ENCODE assay signal across 1 cellular context in the genomic region with DNA sequence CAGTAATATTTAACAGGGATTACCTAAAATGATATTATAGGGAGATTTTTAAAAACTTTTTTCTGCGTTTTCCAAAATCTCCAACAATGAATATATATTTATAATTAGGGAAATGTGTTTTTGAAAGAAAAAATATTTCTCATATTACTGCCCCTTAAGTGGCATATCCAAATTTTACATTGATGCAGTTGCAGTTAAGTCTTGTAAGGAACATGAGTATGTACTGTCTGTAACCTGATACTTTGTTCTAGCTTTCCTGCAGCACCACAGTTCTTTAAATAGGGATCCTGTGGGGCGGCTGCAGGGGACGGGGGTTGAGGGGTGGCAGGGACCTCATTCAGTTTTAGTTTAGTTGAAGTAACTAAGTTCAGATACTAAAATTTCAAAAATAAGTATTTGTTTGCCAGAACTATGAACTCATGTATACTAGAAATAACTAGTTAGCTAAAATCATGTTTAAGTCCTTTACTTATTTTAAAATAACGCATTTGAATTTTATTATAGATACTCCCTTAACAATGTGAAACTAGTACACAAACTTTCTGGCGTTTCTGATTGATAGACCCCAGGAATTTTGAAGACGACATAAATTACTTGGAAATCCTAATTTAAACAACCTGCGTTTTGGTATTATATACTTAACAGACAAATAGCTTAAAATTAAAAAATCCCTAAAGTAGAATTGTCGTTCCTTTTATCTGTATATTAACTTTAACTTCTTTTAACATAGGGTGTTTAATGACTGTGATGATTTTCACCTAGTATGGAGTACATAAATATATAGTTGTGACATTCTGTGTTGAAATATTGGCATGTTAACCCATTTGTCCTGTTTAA.
TF ChIP-seq lines count a peak whose summit lies in the region.

No MANE protein-coding gene starts in this region.

TF ChIP-seq in K562, 482 proteins besides CTCF, POLR2A, EP300 and RAD21 (continued from another document):
- TF ChIP-seq, protein P1, sequence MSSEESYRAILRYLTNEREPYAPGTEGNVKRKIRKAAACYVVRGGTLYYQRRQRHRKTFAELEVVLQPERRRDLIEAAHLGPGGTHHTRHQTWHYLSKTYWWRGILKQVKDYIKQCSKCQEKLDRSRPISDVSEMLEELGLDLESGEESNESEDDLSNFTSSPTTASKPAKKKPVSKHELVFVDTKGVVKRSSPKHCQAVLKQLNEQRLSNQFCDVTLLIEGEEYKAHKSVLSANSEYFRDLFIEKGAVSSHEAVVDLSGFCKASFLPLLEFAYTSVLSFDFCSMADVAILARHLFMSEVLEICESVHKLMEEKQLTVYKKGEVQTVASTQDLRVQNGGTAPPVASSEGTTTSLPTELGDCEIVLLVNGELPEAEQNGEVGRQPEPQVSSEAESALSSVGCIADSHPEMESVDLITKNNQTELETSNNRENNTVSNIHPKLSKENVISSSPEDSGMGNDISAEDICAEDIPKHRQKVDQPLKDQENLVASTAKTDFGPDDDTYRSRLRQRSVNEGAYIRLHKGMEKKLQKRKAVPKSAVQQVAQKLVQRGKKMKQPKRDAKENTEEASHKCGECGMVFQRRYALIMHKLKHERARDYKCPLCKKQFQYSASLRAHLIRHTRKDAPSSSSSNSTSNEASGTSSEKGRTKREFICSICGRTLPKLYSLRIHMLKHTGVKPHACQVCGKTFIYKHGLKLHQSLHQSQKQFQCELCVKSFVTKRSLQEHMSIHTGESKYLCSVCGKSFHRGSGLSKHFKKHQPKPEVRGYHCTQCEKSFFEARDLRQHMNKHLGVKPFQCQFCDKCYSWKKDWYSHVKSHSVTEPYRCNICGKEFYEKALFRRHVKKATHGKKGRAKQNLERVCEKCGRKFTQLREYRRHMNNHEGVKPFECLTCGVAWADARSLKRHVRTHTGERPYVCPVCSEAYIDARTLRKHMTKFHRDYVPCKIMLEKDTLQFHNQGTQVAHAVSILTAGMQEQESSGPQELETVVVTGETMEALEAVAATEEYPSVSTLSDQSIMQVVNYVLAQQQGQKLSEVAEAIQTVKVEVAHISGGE (CRISPR knock-in tag; IDR thresholded peaks at IDR 0.05), result 0 out of 6 replicates have a peak, but pooled peaks of 1 of the 3 experiments have one; percentile 54
- peak; percentile 100 for TF ChIP-seq FUS (optimal IDR thresholded peaks at IDR 0.05; ENCODE audit: low read depth, low read length)
- TF ChIP-seq IRF2 (CRISPR knock-in tag; IDR thresholded peaks at IDR 0.05), result no peak
- TF ChIP-seq, protein P2, sequence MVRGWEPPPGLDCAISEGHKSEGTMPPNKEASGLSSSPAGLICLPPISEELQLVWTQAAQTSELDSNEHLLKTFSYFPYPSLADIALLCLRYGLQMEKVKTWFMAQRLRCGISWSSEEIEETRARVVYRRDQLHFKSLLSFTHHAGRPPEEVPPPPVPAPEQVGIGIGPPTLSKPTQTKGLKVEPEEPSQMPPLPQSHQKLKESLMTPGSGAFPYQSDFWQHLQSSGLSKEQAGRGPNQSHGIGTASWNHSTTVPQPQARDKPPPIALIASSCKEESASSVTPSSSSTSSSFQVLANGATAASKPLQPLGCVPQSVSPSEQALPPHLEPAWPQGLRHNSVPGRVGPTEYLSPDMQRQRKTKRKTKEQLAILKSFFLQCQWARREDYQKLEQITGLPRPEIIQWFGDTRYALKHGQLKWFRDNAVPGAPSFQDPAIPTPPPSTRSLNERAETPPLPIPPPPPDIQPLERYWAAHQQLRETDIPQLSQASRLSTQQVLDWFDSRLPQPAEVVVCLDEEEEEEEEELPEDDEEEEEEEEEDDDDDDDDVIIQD (CRISPR knock-in tag; IDR thresholded peaks at IDR 0.05), result no peak
- peak; percentile 99 for TF ChIP-seq ZNF436 (CRISPR knock-in tag; IDR thresholded peaks at IDR 0.05)
- TF ChIP-seq ZNF668 (CRISPR knock-in tag; IDR thresholded peaks at IDR 0.05), result peak; percentile 81; the same call in 1 of the 2 replicates
- TF ChIP-seq, protein P3, sequence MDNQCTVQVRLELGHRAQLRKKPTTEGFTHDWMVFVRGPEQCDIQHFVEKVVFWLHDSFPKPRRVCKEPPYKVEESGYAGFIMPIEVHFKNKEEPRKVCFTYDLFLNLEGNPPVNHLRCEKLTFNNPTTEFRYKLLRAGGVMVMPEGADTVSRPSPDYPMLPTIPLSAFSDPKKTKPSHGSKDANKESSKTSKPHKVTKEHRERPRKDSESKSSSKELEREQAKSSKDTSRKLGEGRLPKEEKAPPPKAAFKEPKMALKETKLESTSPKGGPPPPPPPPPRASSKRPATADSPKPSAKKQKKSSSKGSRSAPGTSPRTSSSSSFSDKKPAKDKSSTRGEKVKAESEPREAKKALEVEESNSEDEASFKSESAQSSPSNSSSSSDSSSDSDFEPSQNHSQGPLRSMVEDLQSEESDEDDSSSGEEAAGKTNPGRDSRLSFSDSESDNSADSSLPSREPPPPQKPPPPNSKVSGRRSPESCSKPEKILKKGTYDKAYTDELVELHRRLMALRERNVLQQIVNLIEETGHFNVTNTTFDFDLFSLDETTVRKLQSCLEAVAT (IDR thresholded peaks at IDR 0.05), result no peak; a peak in 3 of 4 replicates
- TF ChIP-seq HDAC3 (IDR thresholded peaks at IDR 0.05; ENCODE audit: borderline replicate concordance, partially characterized antibody), result peak; percentile 70
- peak; percentile 97 for TF ChIP-seq MXI1 (IDR thresholded peaks at IDR 0.05; ENCODE audit: low read depth, low read length)
- TF ChIP-seq, protein P4, sequence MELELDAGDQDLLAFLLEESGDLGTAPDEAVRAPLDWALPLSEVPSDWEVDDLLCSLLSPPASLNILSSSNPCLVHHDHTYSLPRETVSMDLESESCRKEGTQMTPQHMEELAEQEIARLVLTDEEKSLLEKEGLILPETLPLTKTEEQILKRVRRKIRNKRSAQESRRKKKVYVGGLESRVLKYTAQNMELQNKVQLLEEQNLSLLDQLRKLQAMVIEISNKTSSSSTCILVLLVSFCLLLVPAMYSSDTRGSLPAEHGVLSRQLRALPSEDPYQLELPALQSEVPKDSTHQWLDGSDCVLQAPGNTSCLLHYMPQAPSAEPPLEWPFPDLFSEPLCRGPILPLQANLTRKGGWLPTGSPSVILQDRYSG (tag; conservative IDR thresholded peaks at IDR 0.05; ENCODE audit: low read depth), result no peak
- TF ChIP-seq KDM1A (IDR thresholded peaks at IDR 0.05), result peak; percentile 65; a peak in 3 of 4 replicates
- peak; percentile 68 for TF ChIP-seq CEBPB (tag; IDR thresholded peaks at IDR 0.05)
- no peak for TF ChIP-seq MTA3 (IDR thresholded peaks at IDR 0.05; ENCODE audit: borderline replicate concordance)
- peak; percentile 52 for TF ChIP-seq FOSL1 (tag; conservative IDR thresholded peaks at IDR 0.05)
- peak; percentile 100 for TF ChIP-seq GTF2E2 (tag; IDR thresholded peaks at IDR 0.05)
- TF ChIP-seq CBX5 (IDR thresholded peaks at IDR 0.05; ENCODE audit: borderline replicate concordance, low read depth), result no peak
- TF ChIP-seq KLF10 (CRISPR knock-in tag; IDR thresholded peaks at IDR 0.05), result peak; percentile 100
- TF ChIP-seq CXXC5 (CRISPR knock-in tag; IDR thresholded peaks at IDR 0.05), result peak; percentile 17; the same call in 1 of the 2 replicates
- no peak for TF ChIP-seq MCM5 (IDR thresholded peaks at IDR 0.05; ENCODE audit: low read depth)
- 0 out of 2 replicates have a peak, but pooled peaks have one; percentile 42 for TF ChIP-seq NFE2L1 (tag; IDR thresholded peaks at IDR 0.05; ENCODE audit: borderline replicate concordance, low read depth)
- TF ChIP-seq L3MBTL2 (IDR thresholded peaks at IDR 0.05), result 0 out of 2 replicates have a peak, but pooled peaks have one; percentile 23
- TF ChIP-seq, protein P5, sequence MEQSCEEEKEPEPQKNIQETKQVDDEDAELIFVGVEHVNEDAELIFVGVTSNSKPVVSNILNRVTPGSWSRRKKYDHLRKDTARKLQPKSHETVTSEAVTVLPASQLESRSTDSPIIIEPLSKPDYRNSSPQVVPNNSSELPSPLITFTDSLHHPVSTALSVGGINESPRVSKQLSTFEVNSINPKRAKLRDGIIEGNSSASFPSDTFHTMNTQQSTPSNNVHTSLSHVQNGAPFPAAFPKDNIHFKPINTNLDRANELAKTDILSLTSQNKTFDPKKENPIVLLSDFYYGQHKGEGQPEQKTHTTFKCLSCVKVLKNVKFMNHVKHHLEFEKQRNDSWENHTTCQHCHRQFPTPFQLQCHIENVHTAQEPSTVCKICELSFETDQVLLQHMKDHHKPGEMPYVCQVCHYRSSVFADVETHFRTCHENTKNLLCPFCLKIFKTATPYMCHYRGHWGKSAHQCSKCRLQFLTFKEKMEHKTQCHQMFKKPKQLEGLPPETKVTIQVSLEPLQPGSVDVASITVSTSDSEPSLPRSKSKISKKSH (CRISPR knock-in tag; IDR thresholded peaks at IDR 0.05), result peak; percentile 99
- TF ChIP-seq, protein P6, sequence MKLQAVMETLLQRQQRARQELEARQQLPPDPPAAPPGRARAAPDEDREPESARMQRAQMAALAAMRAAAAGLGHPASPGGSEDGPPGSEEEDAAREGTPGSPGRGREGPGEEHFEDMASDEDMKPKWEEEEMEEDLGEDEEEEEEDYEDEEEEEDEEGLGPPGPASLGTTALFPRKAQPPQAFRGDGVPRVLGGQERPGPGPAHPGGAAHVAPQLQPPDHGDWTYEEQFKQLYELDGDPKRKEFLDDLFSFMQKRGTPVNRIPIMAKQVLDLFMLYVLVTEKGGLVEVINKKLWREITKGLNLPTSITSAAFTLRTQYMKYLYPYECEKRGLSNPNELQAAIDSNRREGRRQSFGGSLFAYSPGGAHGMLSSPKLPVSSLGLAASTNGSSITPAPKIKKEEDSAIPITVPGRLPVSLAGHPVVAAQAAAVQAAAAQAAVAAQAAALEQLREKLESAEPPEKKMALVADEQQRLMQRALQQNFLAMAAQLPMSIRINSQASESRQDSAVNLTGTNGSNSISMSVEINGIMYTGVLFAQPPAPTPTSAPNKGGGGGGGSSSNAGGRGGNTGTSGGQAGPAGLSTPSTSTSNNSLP (IDR thresholded peaks at IDR 0.05; ENCODE audit: borderline replicate concordance, low read depth, low read length), result peak; percentile 97
- peak in 1 of 3 experiments; percentile 15 for TF ChIP-seq YY1 (IDR thresholded peaks at IDR 0.05; ENCODE audit: borderline replicate concordance in 1 of 3, control insufficient read depth in 1 of 3, extremely low read depth in 1 of 3, insufficient read depth in 3 of 3, insufficient read length in 1 of 3, insufficient replicate concordance in 2 of 3, low read depth in 1 of 3, low read length in 2 of 3)
- TF ChIP-seq, protein P7, sequence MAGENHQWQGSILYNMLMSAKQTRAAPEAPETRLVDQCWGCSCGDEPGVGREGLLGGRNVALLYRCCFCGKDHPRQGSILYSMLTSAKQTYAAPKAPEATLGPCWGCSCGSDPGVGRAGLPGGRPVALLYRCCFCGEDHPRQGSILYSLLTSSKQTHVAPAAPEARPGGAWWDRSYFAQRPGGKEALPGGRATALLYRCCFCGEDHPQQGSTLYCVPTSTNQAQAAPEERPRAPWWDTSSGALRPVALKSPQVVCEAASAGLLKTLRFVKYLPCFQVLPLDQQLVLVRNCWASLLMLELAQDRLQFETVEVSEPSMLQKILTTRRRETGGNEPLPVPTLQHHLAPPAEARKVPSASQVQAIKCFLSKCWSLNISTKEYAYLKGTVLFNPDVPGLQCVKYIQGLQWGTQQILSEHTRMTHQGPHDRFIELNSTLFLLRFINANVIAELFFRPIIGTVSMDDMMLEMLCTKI (IDR thresholded peaks at IDR 0.05; ENCODE audit: partially characterized antibody), result no peak
- 0 out of 2 replicates have a peak, but pooled peaks have one; percentile 56 for TF ChIP-seq CHD2 (IDR thresholded peaks at IDR 0.05; ENCODE audit: low read depth, low read length)
- peak; percentile 93; the same call in 1 of the 2 replicates for TF ChIP-seq THRAP3 (IDR thresholded peaks at IDR 0.05; ENCODE audit: borderline replicate concordance)
- TF ChIP-seq GATA2 (CRISPR knock-in tag; IDR thresholded peaks at IDR 0.05), result no peak
- TF ChIP-seq, protein P8, sequence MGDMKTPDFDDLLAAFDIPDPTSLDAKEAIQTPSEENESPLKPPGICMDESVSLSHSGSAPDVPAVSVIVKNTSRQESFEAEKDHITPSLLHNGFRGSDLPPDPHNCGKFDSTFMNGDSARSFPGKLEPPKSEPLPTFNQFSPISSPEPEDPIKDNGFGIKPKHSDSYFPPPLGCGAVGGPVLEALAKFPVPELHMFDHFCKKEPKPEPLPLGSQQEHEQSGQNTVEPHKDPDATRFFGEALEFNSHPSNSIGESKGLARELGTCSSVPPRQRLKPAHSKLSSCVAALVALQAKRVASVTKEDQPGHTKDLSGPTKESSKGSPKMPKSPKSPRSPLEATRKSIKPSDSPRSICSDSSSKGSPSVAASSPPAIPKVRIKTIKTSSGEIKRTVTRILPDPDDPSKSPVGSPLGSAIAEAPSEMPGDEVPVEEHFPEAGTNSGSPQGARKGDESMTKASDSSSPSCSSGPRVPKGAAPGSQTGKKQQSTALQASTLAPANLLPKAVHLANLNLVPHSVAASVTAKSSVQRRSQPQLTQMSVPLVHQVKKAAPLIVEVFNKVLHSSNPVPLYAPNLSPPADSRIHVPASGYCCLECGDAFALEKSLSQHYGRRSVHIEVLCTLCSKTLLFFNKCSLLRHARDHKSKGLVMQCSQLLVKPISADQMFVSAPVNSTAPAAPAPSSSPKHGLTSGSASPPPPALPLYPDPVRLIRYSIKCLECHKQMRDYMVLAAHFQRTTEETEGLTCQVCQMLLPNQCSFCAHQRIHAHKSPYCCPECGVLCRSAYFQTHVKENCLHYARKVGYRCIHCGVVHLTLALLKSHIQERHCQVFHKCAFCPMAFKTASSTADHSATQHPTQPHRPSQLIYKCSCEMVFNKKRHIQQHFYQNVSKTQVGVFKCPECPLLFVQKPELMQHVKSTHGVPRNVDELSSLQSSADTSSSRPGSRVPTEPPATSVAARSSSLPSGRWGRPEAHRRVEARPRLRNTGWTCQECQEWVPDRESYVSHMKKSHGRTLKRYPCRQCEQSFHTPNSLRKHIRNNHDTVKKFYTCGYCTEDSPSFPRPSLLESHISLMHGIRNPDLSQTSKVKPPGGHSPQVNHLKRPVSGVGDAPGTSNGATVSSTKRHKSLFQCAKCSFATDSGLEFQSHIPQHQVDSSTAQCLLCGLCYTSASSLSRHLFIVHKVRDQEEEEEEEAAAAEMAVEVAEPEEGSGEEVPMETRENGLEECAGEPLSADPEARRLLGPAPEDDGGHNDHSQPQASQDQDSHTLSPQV (IDR thresholded peaks at IDR 0.05), result peak; percentile 59
- TF ChIP-seq POU5F1 (IDR thresholded peaks at IDR 0.05; ENCODE audit: borderline replicate concordance, low read depth, low read length, partially characterized antibody), result no peak
